Comparison of ENCODE assay signal across 8 cellular contexts in genomic region chrX:136909119-136909705, GRCh38. TPM values are rescaled to one million over a fixed set of nuclear protein-coding genes. Genes with fewer than 3 reads are reported as not detected.
DNase-seq lines count a peak whose midpoint lies in the region; FAIRE-seq and TF ChIP-seq lines count a peak whose summit lies in the region.

No MANE protein-coding gene starts in this region.

- peak overlapping the region; percentile 95 for H2AFZ ChIP-seq in neuronal stem cell (ENCODE audit: low read length)

- peak overlapping the region; percentile 37 for H2BK15ac ChIP-seq in neuronal stem cell (ENCODE audit: low read length)

- WGBS in neuronal stem cell (ENCODE audit: extremely low coverage in 2 of 2, insufficient read length in 2 of 2, insufficient replicate concordance in 1 of 2), 2 donors, result no CpG with 5 or more reads among the region's 47 CpGs

- H3K18ac ChIP-seq in neuronal stem cell (ENCODE audit: low read length), result peak overlapping the region; percentile 94

- no peaks in the 10 kb centered on the region for H3K79me1 ChIP-seq in neuronal stem cell (ENCODE audit: low read depth, low read length)

- peak overlapping the region; percentile 38 for H3K14ac ChIP-seq in neuronal stem cell (ENCODE audit: low read length)

- no peak for FAIRE-seq in H54 (lab: Jason Lieb, UNC)

- H3K4ac ChIP-seq in neuronal stem cell (ENCODE audit: low read length), result no peak overlapping the region

- peak overlapping the region; percentile 31 for H3K23ac ChIP-seq in neuronal stem cell (ENCODE audit: low read depth, low read length, poor library complexity)

- peak; percentile 84 for DNase-seq in EL
- peak; percentile 66 for DNase-seq in H54 (ENCODE audit: insufficient read length, low spot score)
- DNase-seq in M059J (ENCODE audit: low read depth), result peak; percentile 82
- peak; percentile 75 for DNase-seq in SIG-M5 treated with dmso at 0.1 percent for 504 hours (lab: John Stamatoyannopoulos, UW; ENCODE audit: unreplicated experiment)
- DNase-seq in activated gamma-delta T cell treated with anti-CD3 and anti-CD28 coated beads, Interleukin-2, amount 50 U/mL, for 16 hours (ENCODE audit: low read depth), result peak; percentile 51
- DNase-seq in foreskin melanocyte, result peak; percentile 53
- DNase-seq in neuronal stem cell (ENCODE audit: low spot score), result peak; percentile 61
- DNase-seq in substantia nigra (lab: John Stamatoyannopoulos, UW), result peak in 48 of 49 donors; percentile 9 to 80 (median 54)

- TF ChIP-seq POLR2A in H54 (IDR thresholded peaks at IDR 0.05; ENCODE audit: low read depth, low read length), result no peak

- H3K4me2 ChIP-seq in neuronal stem cell (ENCODE audit: insufficient read depth, low read length, poor library complexity, severe bottlenecking), result peak overlapping the region; percentile 62

- no peak overlapping the region for H2BK5ac ChIP-seq in neuronal stem cell (ENCODE audit: low read length)

- no peak overlapping the region for H2BK120ac ChIP-seq in neuronal stem cell (ENCODE audit: low read depth, low read length)

- peak overlapping the region; percentile 78 for H3K9ac ChIP-seq in neuronal stem cell (ENCODE audit: low read depth, low read length, poor library complexity)

- no peaks in the 10 kb centered on the region for H3K27me3 ChIP-seq in neuronal stem cell (ENCODE audit: control insufficient read depth in 3 of 3, insufficient read depth in 3 of 3, low read depth in 1 of 3, low read length in 3 of 3)

- H2BK12ac ChIP-seq in neuronal stem cell (ENCODE audit: low read length), result no peak overlapping the region

- no peak overlapping the region for H4K91ac ChIP-seq in neuronal stem cell (ENCODE audit: low read depth, low read length, poor library complexity)

- H3K36me3 ChIP-seq in neuronal stem cell (replicated peaks in 1 of 2; ENCODE audit: control insufficient read depth in 2 of 2, insufficient read depth in 2 of 2, low read length in 2 of 2), result no peaks in the 10 kb centered on the region

- no peaks in the 10 kb centered on the region for H3K9me3 ChIP-seq in neuronal stem cell (replicated peaks in 1 of 2; ENCODE audit: control insufficient read depth in 2 of 2, insufficient read depth in 1 of 2, low read depth in 1 of 2, low read length in 2 of 2)

- no peak overlapping the region for H4K8ac ChIP-seq in neuronal stem cell (ENCODE audit: low read depth, low read length)

- H3K4me3 ChIP-seq in neuronal stem cell (ENCODE audit: low read length in 2 of 2), result peak overlapping the region; percentile 79 to 89

- H2AK5ac ChIP-seq in neuronal stem cell (ENCODE audit: low read depth, low read length), result no peak overlapping the region

- H3K27ac ChIP-seq in neuronal stem cell (replicated peaks; ENCODE audit: low read length) (peak overlapping the region; percentile 91), substantia nigra (ENCODE audit: low read depth, low read length, poor library complexity, severe bottlenecking) (peak overlapping the region; percentile 63)

- peaks cover 0 to 2% of the 10 kb centered on the region in 2 donors for H3K4me1 ChIP-seq in neuronal stem cell (ENCODE audit: control insufficient read depth in 2 of 2, insufficient read depth in 1 of 2, low read depth in 1 of 2, low read length in 2 of 2)

RNA-seq across cellular contexts. Expression of gene RBMX, which starts 28.7 kb away (rescaled TPM):
- total RNA-seq in M059J (2014; rRNA removed; shearing (Covaris generic)), result 383 and 530 TPM in 2 replicates
- 553 TPM for polyA plus RNA-seq in neuronal stem cell (2013, experiment 1 of 2)
- polyA plus RNA-seq in neuronal stem cell (2013, experiment 2 of 2), result 547 TPM

Comparison
In these comparisons a context has a peak if more than half of its experiments do, and no peak if none do; other contexts are left out.
1. Peak in every context shown above with its lines: DNase-seq, H3K4me3 ChIP-seq and H3K27ac ChIP-seq.